Comparison of ENCODE assay signal across 15 cellular contexts in the genomic region with DNA sequence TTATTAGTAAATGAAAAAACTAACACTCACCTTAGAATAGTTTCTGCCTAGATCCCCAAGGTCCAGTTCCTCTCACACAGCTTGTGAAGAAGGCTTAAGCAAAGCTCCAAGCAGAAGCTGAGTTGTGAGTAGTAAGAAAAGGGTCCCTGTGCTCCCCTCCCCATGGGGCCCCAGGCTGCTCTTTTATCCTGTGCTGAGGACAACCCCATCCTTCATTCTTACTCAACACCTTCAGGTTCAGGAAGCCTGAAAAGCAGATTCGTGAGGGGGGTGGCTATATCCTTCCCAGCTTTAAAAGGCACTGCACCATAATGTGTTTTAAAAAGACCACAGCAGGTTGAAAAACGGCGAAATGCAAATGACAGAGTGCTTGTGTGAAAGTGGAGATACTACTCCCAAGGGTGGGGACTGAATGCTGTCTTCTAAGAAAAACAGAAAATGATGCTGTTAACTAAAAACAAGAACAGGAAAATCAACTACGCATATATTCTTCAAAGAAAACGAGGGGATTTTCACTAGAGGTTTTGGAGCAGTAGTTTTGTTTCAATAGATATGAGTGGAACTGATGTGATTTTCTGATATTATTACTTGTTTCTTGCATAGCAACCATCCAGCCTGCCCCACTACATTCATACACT.
DNase-seq lines count a peak whose midpoint lies in the region; ATAC-seq, FAIRE-seq and TF ChIP-seq lines count a peak whose summit lies in the region.
"Had no signal": no experiment of that assay in that cellular context is flagged by ENCODE, and none has a peak within 500 bp of the region (broad histone marks: within the 10 kb centered on the region; RNA-seq: fewer than 3 reads in every experiment).

No MANE protein-coding gene starts in this region.

- TF ChIP-seq CTCF in nephron progenitor cell (IDR thresholded peaks at IDR 0.05), result no peak

- H3K36me3 ChIP-seq in CD4-positive, alpha-beta memory T cell (ENCODE audit: insufficient read depth, low read length), result no peaks in the 10 kb centered on the region
- H3K36me3 ChIP-seq: right atrium auricular region had no signal

- H3K27me3 Mint-ChIP-seq in CD4-positive, alpha-beta memory T cell, result peaks cover 4 to 5% of the 10 kb centered on the region in 2 donors
- peaks cover 6% of the 10 kb centered on the region for H3K27me3 Mint-ChIP-seq in T-helper 2 cell treated with Interferon-gamma antibody and Interleukin-4, amounts not matched to agents 5 μg/mL and 100 μg/mL, for 36 hours (ENCODE audit: low read depth)
- H3K27me3 Mint-ChIP-seq in nephron progenitor cell (ENCODE audit: low read depth, poor library complexity), result peaks cover 6% of the 10 kb centered on the region

- peak overlapping the region; percentile 5 for H3K27ac ChIP-seq in CD4-positive, alpha-beta memory T cell (ENCODE audit: low read depth, low read length)
- H3K27ac ChIP-seq: right atrium auricular region had no signal

- no peak overlapping the region for H3K4me3 ChIP-seq in CD4-positive, alpha-beta memory T cell (ENCODE audit: low read length in 2 of 2)
- H3K4me3 ChIP-seq: K562, right atrium auricular region had no signal

- CTCF ChIA-PET in CD4-positive, alpha-beta memory T cell (lab: Charles Lee; ENCODE audit: partially characterized antibody), result interaction anchor here (1.1 kb wide), 1 partner anchor 31 kb away, joined by 3 read pairs; no protein-coding TSS in a partner anchor

- no peak for FAIRE-seq in HTR-8/SVneo (lab: Jason Lieb, UNC)
- FAIRE-seq: GM12892, K562 had no signal

- POLR2A ChIA-PET in CD4-positive, alpha-beta memory T cell (lab: Charles Lee; ENCODE audit: partially characterized antibody), result no interaction called here

- H3K36me3 Mint-ChIP-seq in CD4-positive, alpha-beta memory T cell, result no peaks in the 10 kb centered on the region
- no peaks in the 10 kb centered on the region for H3K36me3 Mint-ChIP-seq in T-helper 2 cell treated with Interferon-gamma antibody and Interleukin-4, amounts not matched to agents 5 μg/mL and 100 μg/mL, for 36 hours (ENCODE audit: low read depth)
- no peaks in the 10 kb centered on the region for H3K36me3 Mint-ChIP-seq in nephron progenitor cell (ENCODE audit: low read depth)

- peak overlapping the region in 7 of 8 donors; percentile 41 to 72 (median 55) for H3K4me3 Mint-ChIP-seq in CD4-positive, alpha-beta memory T cell
- H3K4me3 Mint-ChIP-seq in T-helper 2 cell treated with Interferon-gamma antibody and Interleukin-4, amounts not matched to agents 5 μg/mL and 100 μg/mL, for 36 hours, result peak overlapping the region; percentile 17
- H3K4me3 Mint-ChIP-seq in nephron progenitor cell, result no peak overlapping the region
- H3K4me3 Mint-ChIP-seq: brain had no signal

- peak overlapping the region; percentile 19 to 97 (median 79) for H3K27ac Mint-ChIP-seq in CD4-positive, alpha-beta memory T cell
- H3K27ac Mint-ChIP-seq in T-helper 2 cell treated with Interferon-gamma antibody and Interleukin-4, amounts not matched to agents 5 μg/mL and 100 μg/mL, for 36 hours, result peak overlapping the region; percentile 26
- H3K27ac Mint-ChIP-seq in nephron progenitor cell, result no peak overlapping the region

- H3K27me3 ChIP-seq in CD4-positive, alpha-beta memory T cell (ENCODE audit: insufficient read depth, low read length), result no peaks in the 10 kb centered on the region
- H3K27me3 ChIP-seq: right atrium auricular region had no signal

- peaks cover 11% of the 10 kb centered on the region for H3K4me1 ChIP-seq in CD4-positive, alpha-beta memory T cell (ENCODE audit: insufficient read depth, low read length)
- H3K4me1 ChIP-seq: right atrium auricular region had no signal

- peak; percentile 81 for ATAC-seq in HG02642 (IDR thresholded peaks at IDR 0.05; ENCODE audit: poor library complexity, unreplicated experiment)
- ATAC-seq: K562 had no signal

- peak in 4 of 5 donors; percentile 17 to 63 (median 25) for DNase-seq in CD4-positive, alpha-beta memory T cell
- DNase-seq in GM19238 (ENCODE audit: insufficient read length, low spot score), result peak; percentile 14
- no peak for DNase-seq in T-helper 2 cell treated with Interferon-gamma antibody and Interleukin-4, amounts not matched to agents 5 μg/mL and 100 μg/mL, for 36 hours (ENCODE audit: low spot score)
- no peak for DNase-seq in nephron progenitor cell
- no peak for DNase-seq in medulla oblongata (ENCODE audit: extremely low spot score)
- DNase-seq in NCI-H1694 treated with DMSO at 0.1 percent for 48 hours (lab: John Stamatoyannopoulos, UW), result no peak
- DNase-seq in HTR-8/SVneo (ENCODE audit: insufficient read length, low spot score), result no peak
- DNase-seq: AML-193, NCI-H82, SIG-M5 had no signal

- H3K9me3 ChIP-seq in CD4-positive, alpha-beta memory T cell (ENCODE audit: control insufficient read depth in 1 of 2, low read length in 2 of 2), result no peaks in the 10 kb centered on the region
- H3K9me3 ChIP-seq: right atrium auricular region had no signal

- peaks cover 0 to 9% (median 3%) of the 10 kb centered on the region in 8 donors for H3K9me3 Mint-ChIP-seq in CD4-positive, alpha-beta memory T cell
- no peaks in the 10 kb centered on the region for H3K9me3 Mint-ChIP-seq in T-helper 2 cell treated with Interferon-gamma antibody and Interleukin-4, amounts not matched to agents 5 μg/mL and 100 μg/mL, for 36 hours
- peaks cover 14% of the 10 kb centered on the region for H3K9me3 Mint-ChIP-seq in nephron progenitor cell

- H3K4me1 Mint-ChIP-seq in CD4-positive, alpha-beta memory T cell, result peaks cover 5 to 17% (median 12%) of the 10 kb centered on the region in 4 donors
- H3K4me1 Mint-ChIP-seq in T-helper 2 cell treated with Interferon-gamma antibody and Interleukin-4, amounts not matched to agents 5 μg/mL and 100 μg/mL, for 36 hours (ENCODE audit: low read depth), result peaks cover 4% of the 10 kb centered on the region
- H3K4me1 Mint-ChIP-seq in nephron progenitor cell, result peaks cover 35% of the 10 kb centered on the region

- intact Hi-C loops in CD4-positive, alpha-beta memory T cell (cut with micrococcal nuclease), result no loop called here

Comparison
In these comparisons a context has a peak if more than half of its experiments do, and no peak if none do; other contexts are left out.
1. DNase-seq: peak in CD4-positive, alpha-beta memory T cell (4 of 5) and GM19238 (single experiment); none in T-helper 2 cell treated with Interferon-gamma antibody and Interleukin-4, amounts not matched to agents 5 μg/mL and 100 μg/mL, for 36 hours (single experiment), nephron progenitor cell (single experiment), medulla oblongata (single experiment), NCI-H1694 treated with DMSO at 0.1 percent for 48 hours (single experiment) and HTR-8/SVneo (single experiment).